ENCODE assay signal across 15 cellular contexts in the genomic region with DNA sequence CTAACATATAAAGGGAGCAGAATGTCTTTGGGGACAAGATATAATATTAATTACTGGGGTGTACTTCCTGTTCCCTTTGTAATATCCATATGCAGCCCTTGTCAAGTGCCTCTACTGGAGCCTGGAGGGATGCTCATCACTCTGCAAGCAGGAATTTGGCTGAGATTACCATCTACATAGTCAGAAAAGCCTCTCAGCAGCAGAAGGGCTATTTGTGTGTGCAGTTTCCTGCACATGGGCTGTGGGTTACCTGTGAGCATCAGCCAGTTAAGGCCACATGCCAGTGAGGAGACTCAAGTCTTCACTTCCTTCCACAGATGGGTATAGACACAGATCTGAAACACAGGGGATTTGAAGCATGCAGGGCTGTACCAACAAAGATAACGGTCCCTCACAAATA.
"Had no signal": no experiment of that assay in that cellular context is flagged by ENCODE, and none has a peak within 500 bp of the region (broad histone marks: within the 10 kb centered on the region; RNA-seq: fewer than 3 reads in every experiment).

No MANE protein-coding gene starts in this region.

- H3K27ac ChIP-seq: cardiac muscle cell, gastrocnemius medialis, heart left ventricle, suprapubic skin, upper lobe of left lung had no signal

- H3K9me3 ChIP-seq: gastrocnemius medialis, heart left ventricle, suprapubic skin, upper lobe of left lung had no signal

- DNase-seq: activated CD4-positive, alpha-beta T cell treated with anti-CD3 and anti-CD28 coated beads for 1 hour; activated CD4-positive, alpha-beta T cell treated with anti-CD3 and anti-CD28 coated beads, Interleukin-2, amount 50 U/mL, for 4 hours; activated naive CD4-positive, alpha-beta T cell treated with anti-CD3 and anti-CD28 coated beads for 36 hours; activated naive CD8-positive, alpha-beta T cell treated with anti-CD3 and anti-CD28 coated beads, Interleukin-2, amount 50 U/mL, for 24 hours; activated T-cell treated with anti-CD3 and anti-CD28 coated beads for 4 hours; erythroblast; gastrocnemius medialis; heart left ventricle; left colon; T1000; upper lobe of left lung had no signal

- H3K27me3 ChIP-seq: cardiac muscle cell, gastrocnemius medialis, heart left ventricle, suprapubic skin, upper lobe of left lung had no signal

- ATAC-seq: activated naive CD8-positive, alpha-beta T cell treated with anti-CD3 and anti-CD28 coated beads, Interleukin-2, amount 50 U/mL, for 24 hours; gastrocnemius medialis; heart left ventricle; left colon; sciatic nerve had no signal

- H3K4me1 ChIP-seq: heart left ventricle, suprapubic skin, upper lobe of left lung had no signal

- H3K36me3 ChIP-seq: cardiac muscle cell, gastrocnemius medialis, heart left ventricle, suprapubic skin, upper lobe of left lung had no signal

- H3K4me3 ChIP-seq: cardiac muscle cell, gastrocnemius medialis, heart left ventricle, lung, suprapubic skin, upper lobe of left lung had no signal
